12 cellular contexts compared by ENCODE assay signal in the genomic region with DNA sequence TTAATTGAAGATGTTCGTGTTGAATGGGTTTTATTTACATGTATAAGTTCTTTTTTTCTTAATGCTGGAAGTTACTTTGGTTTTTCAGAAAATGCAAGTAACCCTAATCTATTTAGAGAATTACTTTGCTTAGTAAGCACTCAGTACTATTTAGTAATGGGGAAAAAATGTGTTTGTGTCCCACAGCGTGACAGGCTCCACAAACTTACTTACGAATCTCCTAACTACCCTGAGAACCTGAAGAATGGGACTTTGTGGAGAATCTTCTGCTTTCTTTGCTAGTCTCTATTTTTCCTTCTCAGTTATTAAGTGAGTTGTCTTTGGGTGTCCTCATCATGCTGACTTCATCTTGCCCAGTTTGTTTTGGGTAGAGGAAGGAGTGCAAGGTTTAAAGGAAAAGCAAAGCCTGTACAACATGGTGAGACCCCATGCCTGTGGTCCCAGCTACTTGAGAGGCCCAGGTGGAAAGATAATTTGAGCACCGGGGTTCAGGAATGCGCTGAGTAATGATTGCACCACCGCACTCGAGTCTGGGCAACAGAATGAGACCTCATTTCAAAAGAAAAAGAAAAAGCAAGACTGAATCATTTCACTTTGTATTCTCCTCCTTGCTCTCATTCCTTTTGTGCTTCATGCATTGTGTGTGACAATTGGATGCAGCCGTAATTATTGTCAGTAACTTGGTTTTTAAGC. TPM values are rescaled to one million over a fixed set of nuclear protein-coding genes. Genes with fewer than 3 reads are reported as not detected.
A peak's percentile ranks its signal among the peaks of the same experiment; 100 is the strongest.
DNase-seq lines count a peak whose midpoint lies in the region; ATAC-seq and TF ChIP-seq lines count a peak whose summit lies in the region.
"Had no signal": no experiment of that assay in that cellular context is flagged by ENCODE, and none has a peak within 500 bp of the region (broad histone marks: within the 10 kb centered on the region; RNA-seq: fewer than 3 reads in every experiment).

No MANE protein-coding gene starts in this region.

- no peaks in the 10 kb centered on the region for H3K27me3 Mint-ChIP-seq in WTC11 (ENCODE audit: low read depth)
- H3K27me3 Mint-ChIP-seq: activated CD4-positive, alpha-beta memory T cell treated with anti-CD3 and anti-CD28 coated beads for 36 hours had no signal

- TF ChIP-seq RAD21 in HCT116 (IDR thresholded peaks at IDR 0.05; ENCODE audit: low read depth): no peak

- TF ChIP-seq CTCF in HCT116 (IDR thresholded peaks at IDR 0.05 in 2 of 3, conservative IDR thresholded peaks at IDR 0.05 in 1 of 3; ENCODE audit: borderline replicate concordance in 1 of 3, insufficient read depth in 1 of 3, low read depth in 2 of 3, low read length in 2 of 3) (no peak), WTC11 (IDR thresholded peaks at IDR 0.05) (no peak), fibroblast of villous mesenchyme (IDR thresholded peaks at IDR 0.05; ENCODE audit: insufficient read depth, low read depth, low read length) (no peak), thyroid gland (IDR thresholded peaks at IDR 0.05) (no peak)

- no peaks in the 10 kb centered on the region for H3K9me3 Mint-ChIP-seq in WTC11
- H3K9me3 Mint-ChIP-seq: activated CD4-positive, alpha-beta memory T cell treated with anti-CD3 and anti-CD28 coated beads for 36 hours had no signal

- peaks cover 8% of the 10 kb centered on the region for H3K36me3 Mint-ChIP-seq in WTC11
- H3K36me3 Mint-ChIP-seq: activated CD4-positive, alpha-beta memory T cell treated with anti-CD3 and anti-CD28 coated beads for 36 hours had no signal

- CTCF ChIA-PET in HCT116 (lab: Charles Lee): interaction anchor here (0.8 to 1.3 kb wide), 2 partner anchors 11 to 67 kb away, joined by 3 read pairs; no protein-coding TSS in a partner anchor
- CTCF ChIA-PET in WTC11 (lab: Charles Lee): interaction anchor here (3.6 kb wide), 1 partner anchor 68 kb away, joined by 17 read pairs; no protein-coding TSS in a partner anchor

- H3K36me3 ChIP-seq in HCT116 (ENCODE audit: control insufficient read depth in 1 of 2, insufficient read depth in 2 of 2, low read length in 2 of 2) (no peaks in the 10 kb centered on the region), thyroid gland (no peaks in the 10 kb centered on the region)

- H3K9ac ChIP-seq in HCT116 (ENCODE audit: low read length): no peak overlapping the region

- H3K9me3 ChIP-seq in HCT116 (ENCODE audit: control insufficient read depth in 1 of 2, insufficient read depth in 1 of 2, low read depth in 1 of 2, low read length in 2 of 2) (no peaks in the 10 kb centered on the region), thyroid gland (no peaks in the 10 kb centered on the region)

- H3K4me2 ChIP-seq in HCT116 (ENCODE audit: low read length): peak overlapping the region; percentile 39

- no peaks in the 10 kb centered on the region for H3K9me2 ChIP-seq in HCT116 (ENCODE audit: insufficient read depth)

- no TSS peak for BruUV-seq in HCT116 (replicated peaks; lab: Mats Ljungman, UMichigan)

- peak overlapping the region; percentile 69 for H3K27ac Mint-ChIP-seq in WTC11
- H3K27ac Mint-ChIP-seq: activated CD4-positive, alpha-beta memory T cell treated with anti-CD3 and anti-CD28 coated beads for 36 hours had no signal

- no peak overlapping the region for H2AFZ ChIP-seq in HCT116 (ENCODE audit: low read depth, low read length, poor library complexity, severe bottlenecking)

- POLR2A ChIA-PET in HCT116 (lab: Charles Lee) (no interaction called here), WTC11 (lab: Charles Lee) (no interaction called here)

- intact Hi-C loops in HCT116 (cut with micrococcal nuclease) (no loop called here), thyroid gland (cut with DNase I) (no loop called here)

- H3K27ac ChIP-seq in HCT116 (ENCODE audit: low read depth, low read length) (no peak overlapping the region), thyroid gland (no peak overlapping the region)

- RAD21 ChIA-PET in HCT116 (lab: Charles Lee; ENCODE audit: low non-redundant PET in 1 of 2, low total read pairs in 2 of 2, uncharacterized antibody in 2 of 2, unreplicated experiment in 2 of 2): no interaction called here

- no peak overlapping the region for H3K4me3 Mint-ChIP-seq in WTC11
- H3K4me3 Mint-ChIP-seq: activated CD4-positive, alpha-beta memory T cell treated with anti-CD3 and anti-CD28 coated beads for 36 hours had no signal

- ATAC-seq in HCT116 (no peak), WTC11 (peak; percentile 57)

- H3K4me3 ChIP-seq in HCT116 (replicated peaks in 1 of 2; ENCODE audit: low read depth in 1 of 2, low read length in 2 of 2): 0 out of 4 replicates have a peak overlapping the region, but pooled peaks of 1 of the 2 experiments have one; percentile 2
- no peak overlapping the region for H3K4me3 ChIP-seq in fibroblast of villous mesenchyme (ENCODE audit: low read depth, low read length)
- H3K4me3 ChIP-seq in thyroid gland (replicated peaks in 1 of 3): no peak overlapping the region
- H3K4me3 ChIP-seq: dorsolateral prefrontal cortex had no signal

- H4K20me1 ChIP-seq in HCT116 (ENCODE audit: insufficient read depth): no peaks in the 10 kb centered on the region

- no peaks in the 10 kb centered on the region for H3K79me2 ChIP-seq in HCT116 (ENCODE audit: insufficient read depth, low read length)

- H3K27me3 ChIP-seq in HCT116 (ENCODE audit: insufficient read depth, low read length) (no peaks in the 10 kb centered on the region), thyroid gland (no peaks in the 10 kb centered on the region)

- no peak for TF ChIP-seq POLR2A in HCT116 (IDR thresholded peaks at IDR 0.05; ENCODE audit: borderline replicate concordance, extremely low read depth, insufficient read depth, insufficient read length)
- no peak for TF ChIP-seq POLR2A in thyroid gland (IDR thresholded peaks at IDR 0.05)

- DNase-seq in HCT116 (ENCODE audit: low read depth, low spot score) (no peak), WTC11 (ENCODE audit: low spot score) (no peak), fibroblast of villous mesenchyme (ENCODE audit: low read depth) (peak; percentile 40), thyroid gland (peak; percentile 26 to 53), T1000 (lab: John Stamatoyannopoulos, UW) (no peak), NCI-H774 (lab: John Stamatoyannopoulos, UW) (no peak), ureter (ENCODE audit: low spot score) (no peak)
- DNase-seq: activated CD4-positive, alpha-beta memory T cell treated with anti-CD3 and anti-CD28 coated beads for 36 hours; activated naive CD4-positive, alpha-beta T cell treated with Interleukin-2 at 50 U/mL for 16 hours; DMS153; dorsolateral prefrontal cortex; T-helper 1 cell had no signal

- H3K4me1 Mint-ChIP-seq in WTC11: peaks cover 42% of the 10 kb centered on the region

- peaks cover 8 to 9% of the 10 kb centered on the region in 2 experiments; a peak in 3 of 4 replicates for H3K4me1 ChIP-seq in HCT116 (ENCODE audit: control insufficient read depth in 1 of 2, insufficient read depth in 2 of 2, low read length in 2 of 2)
- H3K4me1 ChIP-seq in thyroid gland: peaks cover 3 to 4% of the 10 kb centered on the region in 2 donors

- WGBS in thyroid gland, 2 donors: 67 to 69% methylated on average over 8 of the region's 8 CpGs

TF ChIP-seq in HCT116, 20 proteins besides CTCF, POLR2A, EP300 and RAD21:
- peak; percentile 80 for TF ChIP-seq CEBPB (IDR thresholded peaks at IDR 0.05; ENCODE audit: low read depth)
- no peak for TF ChIP-seq POLR2AphosphoS5 (IDR thresholded peaks at IDR 0.05; ENCODE audit: low read depth, low read length)
- TF ChIP-seq SP1 (IDR thresholded peaks at IDR 0.05; ENCODE audit: low read depth): 0 out of 2 replicates have a peak, but pooled peaks have one; percentile 15
- TF ChIP-seq SIN3A (IDR thresholded peaks at IDR 0.05; ENCODE audit: low read depth): no peak

TF ChIP-seq in WTC11, 78 proteins besides CTCF, POLR2A, EP300 and RAD21:
- TF ChIP-seq ZNF121 (CRISPR knock-in tag; IDR thresholded peaks at IDR 0.05) (peak; percentile 21; the same call in 1 of the 2 replicates), SP1 (CRISPR knock-in tag; conservative IDR thresholded peaks at IDR 0.05) (no peak)
- TF ChIP-seq, protein P1, sequence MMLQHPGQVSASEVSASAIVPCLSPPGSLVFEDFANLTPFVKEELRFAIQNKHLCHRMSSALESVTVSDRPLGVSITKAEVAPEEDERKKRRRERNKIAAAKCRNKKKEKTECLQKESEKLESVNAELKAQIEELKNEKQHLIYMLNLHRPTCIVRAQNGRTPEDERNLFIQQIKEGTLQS (CRISPR knock-in tag; conservative IDR thresholded peaks at IDR 0.05): no peak

RNA-seq across cellular contexts. Expression of gene NEDD4L, which starts 10.2 kb away (rescaled TPM):
- 41.5 TPM for total RNA-seq in HCT116 (2021; ENCODE audit: unreplicated experiment)
- polyA plus RNA-seq in HCT116 (2012): 36.1 and 48.4 TPM in 2 replicates
- total RNA-seq in WTC11 (2021): 60.9 to 88.0 TPM (median 69.3 TPM) in 3 replicates
- total RNA-seq in fibroblast of villous mesenchyme: 11.0 and 31.5 TPM in 2 replicates
- total RNA-seq in thyroid gland: 100 to 1,000 TPM in 1 of 4 donors, 10 to 100 TPM in 3; 61.5 to 105 (median 78.0) TPM
- total RNA-seq in ureter: 299 TPM

Comparison
In these comparisons a context has a peak if more than half of its experiments do, and no peak if none do; other contexts are left out.
1. DNase-seq: peak in fibroblast of villous mesenchyme (single experiment) and thyroid gland (2 of 2); none in HCT116 (single experiment), WTC11 (single experiment), T1000 (single experiment), NCI-H774 (single experiment) and ureter (single experiment).
2. Of the 4 proteins assayed by ChIP-seq in both WTC11 and HCT116: peak only in WTC11: none; only in HCT116: SP1; in both: none; in neither: 3.